In genomic region chr7:105932835-105933477, GRCh38 we compare ENCODE assay signal across 10 cellular contexts. TPM values are rescaled to one million over a fixed set of nuclear protein-coding genes. Genes with fewer than 3 reads are reported as not detected.
DNase-seq lines count a peak whose midpoint lies in the region; ATAC-seq and TF ChIP-seq lines count a peak whose summit lies in the region.
"Had no signal": no experiment of that assay in that cellular context is flagged by ENCODE, and none has a peak within 500 bp of the region (broad histone marks: within the 10 kb centered on the region; RNA-seq: fewer than 3 reads in every experiment).

No MANE protein-coding gene starts in this region.

- POLR2A ChIA-PET in MCF 10A (lab: Yijun Ruan, JAX), result no interaction called here
- POLR2A ChIA-PET in activated CD8-positive, alpha-beta T cell treated with anti-CD3 and anti-CD28 coated beads, Interleukin-2, amount 10 ng/mL, durations not matched to agents 7 days and 5 days (lab: Charles Lee), result no interaction called here

- intact Hi-C loops in heart left ventricle (cut with DNase I) (loop anchor here in 3 of 10 donors (5.0 to 10.0 kb wide), 4 partner anchors 79 to 112 kb away; no protein-coding TSS in a partner anchor), Right ventricle myocardium inferior (cut with DNase I) (no loop called here), MCF 10A (cut with micrococcal nuclease) (no loop called here), left lung (cut with DNase I) (no loop called here), vagina (cut with DNase I) (no loop called here)

- no peak overlapping the region for H3K4me3 Mint-ChIP-seq in MCF 10A (ENCODE audit: unreplicated experiment)
- no peak overlapping the region for H3K4me3 Mint-ChIP-seq in stimulated activated naive CD8-positive, alpha-beta T cell treated with anti-CD3 and anti-CD28 coated beads, Interleukin-15, amount 100 ng/mL, for 72 hours
- H3K4me3 Mint-ChIP-seq in activated CD8-positive, alpha-beta T cell treated with anti-CD3 and anti-CD28 coated beads, Interleukin-2, amount 10 ng/mL, durations not matched to agents 7 days and 5 days, result no peak overlapping the region

- peaks cover 9% of the 10 kb centered on the region for H3K4me1 Mint-ChIP-seq in MCF 10A (ENCODE audit: insufficient read depth, unreplicated experiment)
- peaks cover 10% of the 10 kb centered on the region for H3K4me1 Mint-ChIP-seq in stimulated activated naive CD8-positive, alpha-beta T cell treated with anti-CD3 and anti-CD28 coated beads, Interleukin-15, amount 100 ng/mL, for 72 hours
- H3K4me1 Mint-ChIP-seq in activated CD8-positive, alpha-beta T cell treated with anti-CD3 and anti-CD28 coated beads, Interleukin-2, amount 10 ng/mL, durations not matched to agents 7 days and 5 days (ENCODE audit: low read depth), result no peaks in the 10 kb centered on the region

- BruUV-seq in MCF 10A (replicated peaks; lab: Mats Ljungman, UMichigan), result no TSS peak

- H3K9me3 Mint-ChIP-seq in MCF 10A (ENCODE audit: unreplicated experiment), result no peaks in the 10 kb centered on the region
- no peaks in the 10 kb centered on the region for H3K9me3 Mint-ChIP-seq in stimulated activated naive CD8-positive, alpha-beta T cell treated with anti-CD3 and anti-CD28 coated beads, Interleukin-15, amount 100 ng/mL, for 72 hours
- no peaks in the 10 kb centered on the region for H3K9me3 Mint-ChIP-seq in activated CD8-positive, alpha-beta T cell treated with anti-CD3 and anti-CD28 coated beads, Interleukin-2, amount 10 ng/mL, durations not matched to agents 7 days and 5 days (ENCODE audit: insufficient read depth)

- CTCF ChIA-PET in MCF 10A (lab: Yijun Ruan, JAX), result interaction anchor here (1.2 kb wide), 1 partner anchor 172 kb away, joined by 5 read pairs; no protein-coding TSS in a partner anchor
- CTCF ChIA-PET in activated CD8-positive, alpha-beta T cell treated with anti-CD3 and anti-CD28 coated beads, Interleukin-2, amount 10 ng/mL, durations not matched to agents 7 days and 5 days (lab: Charles Lee), result no interaction called here

- H3K4me1 ChIP-seq in heart left ventricle (peaks cover 0 to 16% (median 2%) of the 10 kb centered on the region in 12 donors), left lung (peaks cover 10 to 12% of the 10 kb centered on the region in 2 donors), vagina (peaks cover 21% of the 10 kb centered on the region)

- peak in 3 of 4 donors; percentile 38 to 65 (median 54) for ATAC-seq in heart left ventricle
- ATAC-seq in Right ventricle myocardium inferior, result no peak
- ATAC-seq in left lung, result peak; percentile 62
- ATAC-seq in stimulated activated naive CD8-positive, alpha-beta T cell treated with anti-CD3 and anti-CD28 coated beads, Interleukin-15, amount 100 ng/mL, for 72 hours, result no peak
- ATAC-seq in HG03095 (IDR thresholded peaks at IDR 0.05; ENCODE audit: unreplicated experiment), result no peak
- no peak for ATAC-seq in activated CD8-positive, alpha-beta T cell treated with anti-CD3 and anti-CD28 coated beads, Interleukin-2, amount 10 ng/mL, durations not matched to agents 7 days and 5 days

- H3K9me3 ChIP-seq in heart left ventricle (no peaks in the 10 kb centered on the region), left lung (no peaks in the 10 kb centered on the region), vagina (no peaks in the 10 kb centered on the region)

- no peaks in the 10 kb centered on the region for H3K27me3 ChIP-seq in heart left ventricle
- H3K27me3 ChIP-seq in left lung, result no peaks in the 10 kb centered on the region
- H3K27me3 ChIP-seq in vagina, result no peaks in the 10 kb centered on the region

- no peak for TF ChIP-seq CTCF in heart left ventricle (IDR thresholded peaks at IDR 0.05)
- no peak for TF ChIP-seq CTCF in MCF 10A (IDR thresholded peaks at IDR 0.05; ENCODE audit: unreplicated experiment)
- TF ChIP-seq CTCF in left lung (IDR thresholded peaks at IDR 0.05), result no peak
- no peak for TF ChIP-seq CTCF in vagina (IDR thresholded peaks at IDR 0.05)

- H3K27ac ChIP-seq in heart left ventricle (peak overlapping the region in 4 of 12 donors; percentile 9 to 77 (median 44)), left lung (peak overlapping the region in 1 of 2 donors; percentile 63), vagina (peak overlapping the region; percentile 50)

- H3K27ac Mint-ChIP-seq in MCF 10A (ENCODE audit: low read depth, unreplicated experiment), result no peak overlapping the region
- no peak overlapping the region for H3K27ac Mint-ChIP-seq in stimulated activated naive CD8-positive, alpha-beta T cell treated with anti-CD3 and anti-CD28 coated beads, Interleukin-15, amount 100 ng/mL, for 72 hours
- H3K27ac Mint-ChIP-seq in activated CD8-positive, alpha-beta T cell treated with anti-CD3 and anti-CD28 coated beads, Interleukin-2, amount 10 ng/mL, durations not matched to agents 7 days and 5 days, result no peak overlapping the region

- TF ChIP-seq POLR2A in heart left ventricle (IDR thresholded peaks at IDR 0.05) (no peak), vagina (IDR thresholded peaks at IDR 0.05) (no peak)

- no peaks in the 10 kb centered on the region for H3K27me3 Mint-ChIP-seq in MCF 10A (ENCODE audit: insufficient read depth, unreplicated experiment)
- peaks cover 8% of the 10 kb centered on the region for H3K27me3 Mint-ChIP-seq in stimulated activated naive CD8-positive, alpha-beta T cell treated with anti-CD3 and anti-CD28 coated beads, Interleukin-15, amount 100 ng/mL, for 72 hours
- H3K27me3 Mint-ChIP-seq in activated CD8-positive, alpha-beta T cell treated with anti-CD3 and anti-CD28 coated beads, Interleukin-2, amount 10 ng/mL, durations not matched to agents 7 days and 5 days (ENCODE audit: low read depth), result peaks cover 11% of the 10 kb centered on the region

- H3K4me3 ChIP-seq in heart left ventricle (no peak overlapping the region), left lung (no peak overlapping the region), vagina (no peak overlapping the region)

- WGBS in heart left ventricle, 4 donors, result 63 to 80% (median 73%) methylated on average over 8 of the region's 8 CpGs

- H3K36me3 ChIP-seq in heart left ventricle, result no peaks in the 10 kb centered on the region
- H3K36me3 ChIP-seq in left lung, result no peaks in the 10 kb centered on the region
- no peaks in the 10 kb centered on the region for H3K36me3 ChIP-seq in vagina

- DNase-seq in heart left ventricle (peak in 2 of 5 donors; percentile 29 to 45), Right ventricle myocardium inferior (ENCODE audit: missing footprints) (no peak), MCF 10A (ENCODE audit: unreplicated experiment) (peak; percentile 35), left lung (peak in 1 of 2 donors; percentile 69), vagina (ENCODE audit: extremely low spot score in 2 of 2) (no peak)
- DNase-seq in stimulated activated naive CD8-positive, alpha-beta T cell treated with anti-CD3 and anti-CD28 coated beads, Interleukin-15, amount 100 ng/mL, for 72 hours, result no peak
- no peak for DNase-seq in activated CD8-positive, alpha-beta T cell treated with anti-CD3 and anti-CD28 coated beads, Interleukin-2, amount 10 ng/mL, durations not matched to agents 7 days and 5 days
- DNase-seq: 8988T, NCI-H774 had no signal

- H3K36me3 Mint-ChIP-seq in MCF 10A (ENCODE audit: insufficient read depth, unreplicated experiment), result no peaks in the 10 kb centered on the region
- no peaks in the 10 kb centered on the region for H3K36me3 Mint-ChIP-seq in activated CD8-positive, alpha-beta T cell treated with anti-CD3 and anti-CD28 coated beads, Interleukin-2, amount 10 ng/mL, durations not matched to agents 7 days and 5 days (ENCODE audit: low read depth)

RNA-seq across cellular contexts. Expression of gene CDHR3, which starts 30.1 kb away (rescaled TPM):
- total RNA-seq in heart left ventricle (1 to 10 TPM in 8 of 9 donors, under 1 TPM in 1; 0.78 to 4.5 (median 1.4) TPM), Right ventricle myocardium inferior (3.6 TPM), MCF 10A (2022) (0.17 and 0.19 TPM in 2 replicates), left lung (10 to 100 TPM in 1 of 2 donors, 1 to 10 TPM in 1; 2.8 to 15.1 TPM), vagina (8.8 TPM)
- 1 to 10 TPM in 1 of 2 donors, under 1 TPM in 1; 0.60 to 6.1 TPM for polyA plus RNA-seq in heart left ventricle
- total RNA-seq in activated CD8-positive, alpha-beta T cell treated with anti-CD3 and anti-CD28 coated beads, Interleukin-2, amount 10 ng/mL, durations not matched to agents 7 days and 5 days, result under 1 TPM; 0.31 to 0.92 TPM

RNA-seq across cellular contexts. Expression of gene ATXN7L1, which starts 56.6 kb away (rescaled TPM):
- total RNA-seq in heart left ventricle, result 10 to 100 TPM in 1 of 9 donors, 1 to 10 TPM in 8; 2.3 to 10.6 (median 5.6) TPM
- 1 to 10 TPM; 2.0 to 2.6 TPM for polyA plus RNA-seq in heart left ventricle
- total RNA-seq in Right ventricle myocardium inferior, result 6.7 TPM
- 8.1 and 10.0 TPM in 2 replicates for total RNA-seq in MCF 10A (2022)
- total RNA-seq in left lung, result 10 to 100 TPM; 13.0 to 13.4 TPM
- 16.2 TPM for total RNA-seq in vagina
- 1 to 10 TPM; 3.5 to 5.0 TPM for total RNA-seq in activated CD8-positive, alpha-beta T cell treated with anti-CD3 and anti-CD28 coated beads, Interleukin-2, amount 10 ng/mL, durations not matched to agents 7 days and 5 days

Comparison
In these comparisons a context has a peak if more than half of its experiments do, and no peak if none do; other contexts are left out.
1. ATAC-seq: peak in heart left ventricle (3 of 4) and left lung (single experiment); none in Right ventricle myocardium inferior (single experiment), stimulated activated naive CD8-positive, alpha-beta T cell treated with anti-CD3 and anti-CD28 coated beads, Interleukin-15, amount 100 ng/mL, for 72 hours (single experiment), HG03095 (single experiment) and activated CD8-positive, alpha-beta T cell treated with anti-CD3 and anti-CD28 coated beads, Interleukin-2, amount 10 ng/mL, durations not matched to agents 7 days and 5 days (single experiment).